In the genomic region with DNA sequence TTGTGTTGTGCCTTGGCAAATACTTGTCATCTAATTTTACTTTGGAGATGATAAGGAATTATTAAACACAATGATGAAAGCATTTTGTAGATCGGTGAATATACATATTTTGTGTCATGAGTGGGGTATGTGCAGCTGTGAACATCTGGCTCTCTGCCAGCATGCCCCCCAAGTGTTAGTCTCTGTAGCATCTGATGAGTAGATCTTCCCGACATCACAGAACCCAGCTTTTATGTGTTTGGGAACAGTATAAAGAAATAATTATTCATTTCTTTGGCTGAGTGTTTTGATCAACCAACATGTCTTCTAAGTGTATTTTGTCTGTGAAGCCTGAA, we compare ENCODE assay signal across 1 cellular context.
TF ChIP-seq lines count a peak whose summit lies in the region.

No MANE protein-coding gene starts in this region.

TF ChIP-seq in WTC11, 78 proteins besides CTCF, POLR2A, EP300 and RAD21 (continued from another document):
- no peak for TF ChIP-seq STAT6 (CRISPR knock-in tag; conservative IDR thresholded peaks at IDR 0.05; ENCODE audit: low read depth)
- no peak for TF ChIP-seq ELF4 (CRISPR knock-in tag; IDR thresholded peaks at IDR 0.05; ENCODE audit: low read depth)
- TF ChIP-seq FOXP1 (CRISPR knock-in tag; IDR thresholded peaks at IDR 0.05; ENCODE audit: borderline replicate concordance), result no peak
- TF ChIP-seq ZBTB21 (CRISPR knock-in tag; IDR thresholded peaks at IDR 0.05; ENCODE audit: borderline replicate concordance), result no peak
- TF ChIP-seq USF1 (CRISPR knock-in tag; IDR thresholded peaks at IDR 0.05), result no peak
- TF ChIP-seq FOXK1 (CRISPR knock-in tag; IDR thresholded peaks at IDR 0.05), result no peak
- TF ChIP-seq, protein P1, sequence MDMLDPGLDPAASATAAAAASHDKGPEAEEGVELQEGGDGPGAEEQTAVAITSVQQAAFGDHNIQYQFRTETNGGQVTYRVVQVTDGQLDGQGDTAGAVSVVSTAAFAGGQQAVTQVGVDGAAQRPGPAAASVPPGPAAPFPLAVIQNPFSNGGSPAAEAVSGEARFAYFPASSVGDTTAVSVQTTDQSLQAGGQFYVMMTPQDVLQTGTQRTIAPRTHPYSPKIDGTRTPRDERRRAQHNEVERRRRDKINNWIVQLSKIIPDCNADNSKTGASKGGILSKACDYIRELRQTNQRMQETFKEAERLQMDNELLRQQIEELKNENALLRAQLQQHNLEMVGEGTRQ (CRISPR knock-in tag; IDR thresholded peaks at IDR 0.05), result no peak
- no peak for TF ChIP-seq NFYB (CRISPR knock-in tag; conservative IDR thresholded peaks at IDR 0.05; ENCODE audit: low read depth)
- TF ChIP-seq ZMAT4 (CRISPR knock-in tag; IDR thresholded peaks at IDR 0.05), result no peak
- no peak for TF ChIP-seq EMX1 (CRISPR knock-in tag; IDR thresholded peaks at IDR 0.05)
- TF ChIP-seq NR1H2 (CRISPR knock-in tag; IDR thresholded peaks at IDR 0.05), result no peak
- no peak for TF ChIP-seq ZNF671 (CRISPR knock-in tag; IDR thresholded peaks at IDR 0.05)
TF ChIP-seq in WTC11: peak in this region for 0.
